Comparison of ENCODE assay signal across 11 cellular contexts in genomic region chr13:109654341-109655205, GRCh38.
A peak's percentile ranks its signal among the peaks of the same experiment; 100 is the strongest.
DNase-seq lines count a peak whose midpoint lies in the region; ATAC-seq lines count a peak whose summit lies in the region.
"Had no signal": no experiment of that assay in that cellular context is flagged by ENCODE, and none has a peak within 500 bp of the region (broad histone marks: within the 10 kb centered on the region; RNA-seq: fewer than 3 reads in every experiment).

No MANE protein-coding gene starts in this region.

- peak overlapping the region; percentile 53 for H3K9ac ChIP-seq in neuronal stem cell (ENCODE audit: low read depth, low read length, poor library complexity)

- H2AK5ac ChIP-seq in neuronal stem cell (ENCODE audit: low read depth, low read length), result no peak overlapping the region

- H3K27me3 ChIP-seq in neuronal stem cell (ENCODE audit: control insufficient read depth in 3 of 3, insufficient read depth in 3 of 3, low read depth in 1 of 3, low read length in 3 of 3), result peaks cover 0 to 1% (median 0%) of the 10 kb centered on the region in 3 experiments

- ATAC-seq in GM21367 (IDR thresholded peaks at IDR 0.05; ENCODE audit: unreplicated experiment) (no peak), T-helper 17 cell (no peak)

- H2BK12ac ChIP-seq in neuronal stem cell (ENCODE audit: low read length), result no peak overlapping the region

- peaks cover 0 to 3% of the 10 kb centered on the region in 2 donors for H3K9me3 ChIP-seq in neuronal stem cell (replicated peaks in 1 of 2; ENCODE audit: control insufficient read depth in 2 of 2, insufficient read depth in 1 of 2, low read depth in 1 of 2, low read length in 2 of 2)
- H3K9me3 ChIP-seq in T-helper 17 cell (ENCODE audit: control insufficient read depth, low read length, poor library complexity, severe bottlenecking), result no peaks in the 10 kb centered on the region

- H3K4me1 ChIP-seq in neuronal stem cell (ENCODE audit: control insufficient read depth in 2 of 2, insufficient read depth in 1 of 2, low read depth in 1 of 2, low read length in 2 of 2), result peaks cover 0 to 2% of the 10 kb centered on the region in 2 donors

- H3K79me1 ChIP-seq in neuronal stem cell (ENCODE audit: low read depth, low read length), result no peaks in the 10 kb centered on the region

- H3K27ac Mint-ChIP-seq in T-helper 17 cell, result no peak overlapping the region
- H3K27ac Mint-ChIP-seq: T-helper 1 cell treated with Interleukin-12 subunit alpha and Interleukin-12 subunit beta and Interleukin-4 antibody, amounts not matched to agents 30 μg/mL and 1 μg/mL, for 36 hours had no signal

- H3K23ac ChIP-seq in neuronal stem cell (ENCODE audit: low read depth, low read length, poor library complexity), result peak overlapping the region; percentile 95

- H3K4me1 Mint-ChIP-seq in T-helper 17 cell, result peaks cover 3% of the 10 kb centered on the region

- peak overlapping the region in 1 of 2 donors; percentile 69 for H3K4me3 ChIP-seq in neuronal stem cell (ENCODE audit: low read length in 2 of 2)

- H2BK5ac ChIP-seq in neuronal stem cell (ENCODE audit: low read length), result no peak overlapping the region

- H3K27ac ChIP-seq in neuronal stem cell (replicated peaks; ENCODE audit: low read length), result no peak overlapping the region

- peaks cover 51% of the 10 kb centered on the region for H3K27me3 Mint-ChIP-seq in T-helper 17 cell

- no peak overlapping the region for H4K91ac ChIP-seq in neuronal stem cell (ENCODE audit: low read depth, low read length, poor library complexity)

- WGBS in neuronal stem cell (ENCODE audit: extremely low coverage in 2 of 2, insufficient read length in 2 of 2, insufficient replicate concordance in 1 of 2), 2 donors, result no CpG with 5 or more reads among the region's 17 CpGs

- no peak overlapping the region for H2AFZ ChIP-seq in neuronal stem cell (ENCODE audit: low read length)

- no peak overlapping the region for H3K4ac ChIP-seq in neuronal stem cell (ENCODE audit: low read length)

- peak overlapping the region; percentile 53 for H3K18ac ChIP-seq in neuronal stem cell (ENCODE audit: low read length)

- no peak overlapping the region for H2BK15ac ChIP-seq in neuronal stem cell (ENCODE audit: low read length)

- no peak overlapping the region for H3K14ac ChIP-seq in neuronal stem cell (ENCODE audit: low read length)

- DNase-seq in Ammon's horn (ENCODE audit: low spot score), result peak; percentile 72
- DNase-seq in SIG-M5 treated with dmso at 0.1 percent for 504 hours (lab: John Stamatoyannopoulos, UW; ENCODE audit: unreplicated experiment), result peak; percentile 99
- peak; percentile 63 for DNase-seq in globus pallidus (ENCODE audit: low spot score)
- DNase-seq in neuronal stem cell (ENCODE audit: low spot score), result no peak
- no peak for DNase-seq in cortex of kidney (lab: John Stamatoyannopoulos, UW)
- DNase-seq in T-helper 17 cell, result no peak
- no peak for DNase-seq in hypothalamus (lab: John Stamatoyannopoulos, UW)
- DNase-seq: NCI-H446 treated with DMSO at 0.1 percent for 48 hours had no signal

- H4K8ac ChIP-seq in neuronal stem cell (ENCODE audit: low read depth, low read length), result no peak overlapping the region

- no peaks in the 10 kb centered on the region for H3K36me3 Mint-ChIP-seq in T-helper 17 cell (ENCODE audit: low read depth)
- H3K36me3 Mint-ChIP-seq: brain had no signal

- no peak overlapping the region for H2BK120ac ChIP-seq in neuronal stem cell (ENCODE audit: low read depth, low read length)

- no peak overlapping the region for H3K4me3 Mint-ChIP-seq in T-helper 17 cell
- H3K4me3 Mint-ChIP-seq: brain; T-helper 1 cell treated with Interleukin-12 subunit alpha and Interleukin-12 subunit beta and Interleukin-4 antibody, amounts not matched to agents 30 μg/mL and 1 μg/mL, for 36 hours had no signal

- no peak overlapping the region for H3K4me2 ChIP-seq in neuronal stem cell (ENCODE audit: insufficient read depth, low read length, poor library complexity, severe bottlenecking)

- no peaks in the 10 kb centered on the region for H3K36me3 ChIP-seq in neuronal stem cell (replicated peaks in 1 of 2; ENCODE audit: control insufficient read depth in 2 of 2, insufficient read depth in 2 of 2, low read length in 2 of 2)

Comparison
In these comparisons a context has a peak if more than half of its experiments do, and no peak if none do; other contexts are left out.
1. DNase-seq: peak in Ammon's horn (single experiment), SIG-M5 treated with dmso at 0.1 percent for 504 hours (single experiment) and globus pallidus (single experiment); none in neuronal stem cell (single experiment), cortex of kidney (single experiment), T-helper 17 cell (0 of 3) and hypothalamus (0 of 51).